9 cellular contexts compared by ENCODE assay signal in genomic region chr20:38290829-38291581, GRCh38. TPM values are rescaled to one million over a fixed set of nuclear protein-coding genes. Genes with fewer than 3 reads are reported as not detected.
DNase-seq lines count a peak whose midpoint lies in the region; ATAC-seq, FAIRE-seq and TF ChIP-seq lines count a peak whose summit lies in the region.
"Had no signal": no experiment of that assay in that cellular context is flagged by ENCODE, and none has a peak within 500 bp of the region (broad histone marks: within the 10 kb centered on the region; RNA-seq: fewer than 3 reads in every experiment).

No MANE protein-coding gene starts in this region.

- DNase-seq in NCI-H510A treated with DMSO at 0.1 percent for 48 hours (lab: John Stamatoyannopoulos, UW) (peak; percentile 45), NCI-H510A (lab: John Stamatoyannopoulos, UW) (no peak), RWPE1 (ENCODE audit: low spot score) (peak; percentile 48), foreskin keratinocyte (no peak), small intestine (peak; percentile 8), GOT3 (lab: John Stamatoyannopoulos, UW) (no peak), breast epithelium (ENCODE audit: low spot score in 2 of 2) (no peak)
- DNase-seq in effector memory CD4-positive, alpha-beta T cell, result no peak
- DNase-seq: T-helper 1 cell had no signal

- no peak for TF ChIP-seq POLR2A in breast epithelium (IDR thresholded peaks at IDR 0.05)

- POLR2A ChIA-PET in RWPE1 (lab: Yijun Ruan, JAX; ENCODE audit: low non-redundant PET), result no interaction called here

- CTCF ChIA-PET in RWPE1 (lab: Yijun Ruan, JAX), result interaction anchor here (0.7 to 0.9 kb wide), 2 partner anchors 8 to 137 kb away, joined by 3 read pairs; no protein-coding TSS in a partner anchor

- no peak for FAIRE-seq in small intestine (lab: Jason Lieb, UNC)

- peak; percentile 29 for ATAC-seq in foreskin keratinocyte

- 40 to 44% (median 41%) methylated on average over 16 of the region's 16 CpGs for WGBS in small intestine, 3 donors

- TF ChIP-seq CTCF in RWPE1 (conservative IDR thresholded peaks at IDR 0.05; ENCODE audit: low read depth), result peak; percentile 66
- TF ChIP-seq CTCF in foreskin keratinocyte (conservative IDR thresholded peaks at IDR 0.05), result peak; percentile 56
- TF ChIP-seq CTCF in breast epithelium (IDR thresholded peaks at IDR 0.05), result no peak

- H3K27ac ChIP-seq in RWPE1 (no peak overlapping the region), foreskin keratinocyte (no peak overlapping the region), small intestine (ENCODE audit: low read depth in 1 of 2, low read length in 1 of 2) (peak overlapping the region in 1 of 2 donors; percentile 24), breast epithelium (peak overlapping the region in 1 of 2 donors; percentile 32)
- H3K27ac ChIP-seq in effector memory CD4-positive, alpha-beta T cell (ENCODE audit: insufficient read depth, low read length, poor library complexity, severe bottlenecking), result no peak overlapping the region

- H3K36me3 ChIP-seq in small intestine (ENCODE audit: control insufficient read depth in 2 of 2, insufficient read depth in 2 of 2, low read length in 2 of 2) (no peaks in the 10 kb centered on the region), breast epithelium (no peaks in the 10 kb centered on the region)
- H3K36me3 ChIP-seq in effector memory CD4-positive, alpha-beta T cell (ENCODE audit: control insufficient read depth, insufficient read depth, low read length), result no peaks in the 10 kb centered on the region

- H3K9me3 ChIP-seq in small intestine (ENCODE audit: control insufficient read depth, low read depth) (no peaks in the 10 kb centered on the region), breast epithelium (no peaks in the 10 kb centered on the region)
- no peaks in the 10 kb centered on the region for H3K9me3 ChIP-seq in effector memory CD4-positive, alpha-beta T cell (ENCODE audit: control insufficient read depth, low read length)

- H3K4me1 ChIP-seq in foreskin keratinocyte, result no peaks in the 10 kb centered on the region
- no peaks in the 10 kb centered on the region for H3K4me1 ChIP-seq in small intestine (ENCODE audit: control insufficient read depth in 2 of 2, insufficient read depth in 1 of 2, low read depth in 1 of 2, low read length in 1 of 2)
- no peaks in the 10 kb centered on the region for H3K4me1 ChIP-seq in effector memory CD4-positive, alpha-beta T cell (ENCODE audit: control insufficient read depth, insufficient read depth, low read length, poor library complexity, severe bottlenecking)
- H3K4me1 ChIP-seq in breast epithelium, result no peaks in the 10 kb centered on the region

- intact Hi-C loops in breast epithelium (cut with DNase I; ENCODE audit: low total_unique reads), result loop anchor here (10.0 kb wide), 1 partner anchor 56 kb away; no protein-coding TSS in a partner anchor

- H3K4me3 ChIP-seq in small intestine (ENCODE audit: low read depth in 1 of 2, low read length in 2 of 2) (no peak overlapping the region), breast epithelium (peak overlapping the region in 1 of 3 donors; percentile 8)
- H3K4me3 ChIP-seq in effector memory CD4-positive, alpha-beta T cell (ENCODE audit: insufficient read depth, low read depth, low read length, poor library complexity, severe bottlenecking), result no peak overlapping the region

- H3K27me3 ChIP-seq in foreskin keratinocyte (peaks cover 4% of the 10 kb centered on the region), small intestine (ENCODE audit: control insufficient read depth in 2 of 2, insufficient read depth in 2 of 2, low read length in 2 of 2) (peaks cover 0 to 2% of the 10 kb centered on the region in 2 donors), breast epithelium (no peaks in the 10 kb centered on the region)
- H3K27me3 ChIP-seq in effector memory CD4-positive, alpha-beta T cell (replicated peaks; ENCODE audit: control insufficient read depth, insufficient read depth, low read length, poor library complexity, severe bottlenecking), result no peaks in the 10 kb centered on the region

RNA-seq across cellular contexts. Expression of gene BPI, which starts 13.0 kb away (rescaled TPM):
- total RNA-seq in foreskin keratinocyte, result not detected in 2 replicates
- polyA plus RNA-seq in foreskin keratinocyte, result not detected in 2 replicates
- polyA plus RNA-seq in small intestine, result not detected
- under 1 TPM in 1 of 3 donors, not detected in 2; 0.59 TPM for total RNA-seq in breast epithelium

RNA-seq across cellular contexts. Expression of gene KIAA1755, which starts 30.5 kb away (rescaled TPM):
- 0.07 and 0.10 TPM in 2 replicates for total RNA-seq in foreskin keratinocyte
- 0.04 and 0.06 TPM in 2 replicates for polyA plus RNA-seq in foreskin keratinocyte
- 1 to 10 TPM in 2 of 3 donors, under 1 TPM in 1; 0.45 to 1.7 (median 1.4) TPM for polyA plus RNA-seq in small intestine
- 1 to 10 TPM; 2.1 to 5.1 (median 4.3) TPM for total RNA-seq in breast epithelium

RNA-seq across cellular contexts. Expression of gene LBP, which starts 55.3 kb away (rescaled TPM):
- total RNA-seq in foreskin keratinocyte (not detected in 2 replicates), breast epithelium (10 to 100 TPM in 1 of 3 donors, 1 to 10 TPM in 1, under 1 TPM in 1; 0.73 to 15.0 (median 3.9) TPM)
- polyA plus RNA-seq in foreskin keratinocyte (not detected in 2 replicates), small intestine (under 1 TPM in 1 of 3 donors, not detected in 2; 0.49 TPM)

Comparison
In these comparisons a context has a peak if more than half of its experiments do, and no peak if none do; other contexts are left out.
1. DNase-seq: peak in NCI-H510A treated with DMSO at 0.1 percent for 48 hours (single experiment), RWPE1 (single experiment) and small intestine (single experiment); none in NCI-H510A (single experiment), foreskin keratinocyte (0 of 2), GOT3 (single experiment), effector memory CD4-positive, alpha-beta T cell (0 of 3) and breast epithelium (0 of 2).
2. CTCF ChIP-seq: peak in RWPE1 (single experiment) and foreskin keratinocyte (single experiment); none in breast epithelium (0 of 3).